In genomic region chr1:66439028-66439427, GRCh38 we compare ENCODE assay signal across 8 cellular contexts.
DNase-seq lines count a peak whose midpoint lies in the region; ATAC-seq, FAIRE-seq and TF ChIP-seq lines count a peak whose summit lies in the region.

No MANE protein-coding gene starts in this region.

- H2AFZ ChIP-seq in endothelial cell of umbilical vein (ENCODE audit: low read depth, low read length): peak overlapping the region; percentile 31

- H3K27ac ChIP-seq in endothelial cell of umbilical vein (ENCODE audit: insufficient read depth, low read depth, low read length): peak overlapping the region; percentile 94

- no peaks in the 10 kb centered on the region for H3K9me1 ChIP-seq in endothelial cell of umbilical vein (replicated peaks; ENCODE audit: control insufficient read depth, extremely low read depth, insufficient read depth, low read length)

- TF ChIP-seq POLR2A in GM12891 (IDR thresholded peaks at IDR 0.05; ENCODE audit: low read depth, low read length) (no peak), endothelial cell of umbilical vein (IDR thresholded peaks at IDR 0.05; ENCODE audit: low read depth, low read length) (no peak)

- no peaks in the 10 kb centered on the region for H4K20me1 ChIP-seq in endothelial cell of umbilical vein (replicated peaks; ENCODE audit: control insufficient read depth, extremely low read depth, insufficient read depth, low read length)

- H3K9me3 ChIP-seq in endothelial cell of umbilical vein (replicated peaks; ENCODE audit: control insufficient read depth, insufficient read depth, low read length): no peaks in the 10 kb centered on the region

- H3K27me3 ChIP-seq in endothelial cell of umbilical vein (ENCODE audit: control insufficient read depth in 2 of 2, insufficient read depth in 2 of 2, low read length in 2 of 2): no peaks in the 10 kb centered on the region

- CTCF ChIA-PET in endothelial cell of umbilical vein (lab: Charles Lee): interaction anchor here (1.4 kb wide), 1 partner anchor 182 kb away, joined by 4 read pairs; no protein-coding TSS in a partner anchor

- H3K4me1 ChIP-seq in endothelial cell of umbilical vein (ENCODE audit: control insufficient read depth, extremely low read depth, insufficient read depth, low read length): peaks cover 34% of the 10 kb centered on the region

- intact Hi-C loops in endothelial cell of umbilical vein (cut with micrococcal nuclease): loop anchor here (2.0 kb wide), 1 partner anchor 290 kb away; no protein-coding TSS in a partner anchor

- BruUV-seq in endothelial cell of umbilical vein (replicated peaks; lab: Mats Ljungman, UMichigan): TSS peak; percentile 89

- peak; percentile 70 for ATAC-seq in GM21529 (IDR thresholded peaks at IDR 0.05; ENCODE audit: unreplicated experiment)

- H3K4me2 ChIP-seq in endothelial cell of umbilical vein (ENCODE audit: insufficient read depth, low read length): peak overlapping the region; percentile 88

- FAIRE-seq in GM12891 (lab: Jason Lieb, UNC) (peak; percentile 78), endothelial cell of umbilical vein (lab: Jason Lieb, UNC) (peak; percentile 46)

- no peaks in the 10 kb centered on the region for H3K79me2 ChIP-seq in endothelial cell of umbilical vein (ENCODE audit: control insufficient read depth, insufficient read depth, low read length)

- TF ChIP-seq CTCF in endothelial cell of umbilical vein (IDR thresholded peaks at IDR 0.05; ENCODE audit: extremely low read depth in 1 of 2, insufficient read depth in 1 of 2, low read depth in 1 of 2, low read length in 2 of 2): no peak

- H3K36me3 ChIP-seq in endothelial cell of umbilical vein (ENCODE audit: control insufficient read depth in 2 of 2, extremely low read depth in 1 of 2, insufficient read depth in 2 of 2, low read length in 2 of 2): no peaks in the 10 kb centered on the region

- peak overlapping the region; percentile 69 for H3K9ac ChIP-seq in endothelial cell of umbilical vein (replicated peaks; ENCODE audit: extremely low read depth, insufficient read depth, low read length)

- POLR2A ChIA-PET in endothelial cell of umbilical vein (lab: Charles Lee): no interaction called here

- peak overlapping the region in 1 of 3 experiments; percentile 42 for H3K4me3 ChIP-seq in endothelial cell of umbilical vein (replicated peaks in 1 of 3; ENCODE audit: insufficient read depth in 1 of 3, low read depth in 1 of 3, low read length in 3 of 3)

- no peak for DNase-seq in GM12891 (ENCODE audit: insufficient read length, low spot score)
- peak; percentile 32 for DNase-seq in LHCN-M2 (ENCODE audit: low read depth)
- DNase-seq in endothelial cell of umbilical vein (ENCODE audit: low read depth, low spot score): peak; percentile 45
- no peak for DNase-seq in midbrain (lab: John Stamatoyannopoulos, UW)
- DNase-seq in NCI-H748 treated with DMSO at 0.1 percent for 48 hours (lab: John Stamatoyannopoulos, UW): no peak
- no peak for DNase-seq in NCI-H2196 (lab: John Stamatoyannopoulos, UW; ENCODE audit: unreplicated experiment)
- DNase-seq in NCI-H2029 (lab: John Stamatoyannopoulos, UW): no peak

- dilution Hi-C loops in endothelial cell of umbilical vein (cut with MboI; ENCODE audit: extremely low pct_ligation_motif_present, low sequenced_read_pairs): no loop called here

TF ChIP-seq in GM12891, 5 proteins besides CTCF, POLR2A, EP300 and RAD21:
- TF ChIP-seq POLR2AphosphoS5 (IDR thresholded peaks at IDR 0.05; ENCODE audit: low read depth, low read length) (no peak), SPI1 (IDR thresholded peaks at IDR 0.05; ENCODE audit: low read depth, low read length) (peak; percentile 88)

TF ChIP-seq in endothelial cell of umbilical vein, 7 proteins besides CTCF, POLR2A, EP300 and RAD21:
- TF ChIP-seq JUN (IDR thresholded peaks at IDR 0.05; ENCODE audit: borderline replicate concordance, insufficient read depth, insufficient read length, low read depth) (no peak), GATA2 (IDR thresholded peaks at IDR 0.05; ENCODE audit: insufficient read depth, insufficient read length, low read depth, low read length) (no peak), FOS (IDR thresholded peaks at IDR 0.05; ENCODE audit: borderline replicate concordance, insufficient read depth, low read length) (peak; percentile 13), MAX (IDR thresholded peaks at IDR 0.05; ENCODE audit: insufficient read depth, insufficient read length) (no peak), EZH2 (IDR thresholded peaks at IDR 0.05; ENCODE audit: borderline replicate concordance, low read depth, low read length, severe bottlenecking) (no peak)

Comparison
In these comparisons a context has a peak if more than half of its experiments do, and no peak if none do; other contexts are left out.
1. DNase-seq: peak in LHCN-M2 (single experiment) and endothelial cell of umbilical vein (single experiment); none in GM12891 (single experiment), midbrain (single experiment), NCI-H748 treated with DMSO at 0.1 percent for 48 hours (single experiment), NCI-H2196 (single experiment) and NCI-H2029 (single experiment).